Comparison of ENCODE assay signal across 8 cellular contexts in genomic region chr3:18389108-18389733, GRCh38. TPM values are rescaled to one million over a fixed set of nuclear protein-coding genes. Genes with fewer than 3 reads are reported as not detected.
DNase-seq lines count a peak whose midpoint lies in the region; ATAC-seq, FAIRE-seq and TF ChIP-seq lines count a peak whose summit lies in the region.

No MANE protein-coding gene starts in this region.

- H3K4me1 ChIP-seq in K562 (replicated peaks in 1 of 2; ENCODE audit: control insufficient read depth in 2 of 2, insufficient read depth in 2 of 2, low read length in 2 of 2) (no peaks in the 10 kb centered on the region), mesenchymal stem cell (ENCODE audit: control insufficient read depth, insufficient read depth, low read depth, low read length) (no peaks in the 10 kb centered on the region)

- H3K79me1 ChIP-seq in mesenchymal stem cell (replicated peaks; ENCODE audit: low read length, poor library complexity, severe bottlenecking) = no peaks in the 10 kb centered on the region

- DNase-seq in stimulated activated CD4-positive, alpha-beta T cell treated with anti-CD3 and anti-CD28 coated beads, Interleukin-4, amount 100 ng/mL, for 24 hours = peak; percentile 36
- DNase-seq in stimulated activated CD4-positive, alpha-beta T cell treated with anti-CD3 and anti-CD28 coated beads, Interleukin-4, amount 100 ng/mL, for 1 hour = no peak
- peak; percentile 10 for DNase-seq in NCI-H1417 treated with DMSO at 0.1 percent for 48 hours (lab: John Stamatoyannopoulos, UW)
- DNase-seq in K562 (ENCODE audit: extremely low read depth in 1 of 4, low spot score in 3 of 4) = peak in 2 of 4 experiments; percentile 16 to 37
- DNase-seq in mesenchymal stem cell = peak; percentile 43
- no peak for DNase-seq in iPS-NIHi11 (ENCODE audit: low spot score)
- DNase-seq in SIG-M5 treated with dmso at 0.1 percent for 504 hours (lab: John Stamatoyannopoulos, UW; ENCODE audit: unreplicated experiment) = no peak

- H3K23ac ChIP-seq in mesenchymal stem cell (ENCODE audit: low read length in 2 of 2) = no peak overlapping the region

- H3K4me3 ChIP-seq in K562 (no peak overlapping the region), mesenchymal stem cell (ENCODE audit: insufficient read depth in 1 of 2, low read depth in 1 of 2, low read length in 2 of 2) (no peak overlapping the region)

- POLR2A ChIA-PET in K562 (lab: Yijun Ruan, JAX) = interaction anchor here (1.1 kb wide), 1 partner anchor 9 kb away, joined by 3 read pairs; no protein-coding TSS in a partner anchor

- H3K9me3 ChIP-seq in K562 (replicated peaks; ENCODE audit: control insufficient read depth, insufficient read depth, low read depth, low read length) (no peaks in the 10 kb centered on the region), mesenchymal stem cell (ENCODE audit: control insufficient read depth, low read length) (no peaks in the 10 kb centered on the region)

- no peak for TF ChIP-seq EP300 in K562 (IDR thresholded peaks at IDR 0.05; ENCODE audit: low read length)

- no peak overlapping the region for H3K14ac ChIP-seq in mesenchymal stem cell (ENCODE audit: low read length in 2 of 2)

- no peak overlapping the region for H2AFZ ChIP-seq in K562 (ENCODE audit: low read depth, low read length)
- H2AFZ ChIP-seq in mesenchymal stem cell (ENCODE audit: low read depth, low read length) = no peak overlapping the region

- H3K9me1 ChIP-seq in K562 (ENCODE audit: control insufficient read depth, insufficient read depth, low read length) = no peaks in the 10 kb centered on the region

- H3K18ac ChIP-seq in mesenchymal stem cell (ENCODE audit: low read depth in 1 of 2, low read length in 2 of 2) = no peak overlapping the region

- no peak overlapping the region for H2BK120ac ChIP-seq in mesenchymal stem cell (ENCODE audit: low read depth, low read length)

- no peak for ATAC-seq in K562
- no peak for ATAC-seq in HG02571 (IDR thresholded peaks at IDR 0.05; ENCODE audit: unreplicated experiment)

- H3K27ac ChIP-seq in K562 (ENCODE audit: extremely low read depth, low read depth, low read length) (no peak overlapping the region), mesenchymal stem cell (ENCODE audit: low read length, poor library complexity, severe bottlenecking) (no peak overlapping the region)

- TF ChIP-seq RAD21 in K562 (CRISPR knock-in tag; conservative IDR thresholded peaks at IDR 0.05 in 1 of 2, IDR thresholded peaks at IDR 0.05 in 1 of 2) = peak; percentile 47 to 64

- intact Hi-C loops in K562 (cut with micrococcal nuclease) = loop anchor here (1.0 to 5.0 kb wide), 2 partner anchors 495 to 1137 kb away; no protein-coding TSS in a partner anchor

- H3K4me2 ChIP-seq in K562 (ENCODE audit: insufficient read depth, low read length) (no peak overlapping the region), mesenchymal stem cell (ENCODE audit: low read length, poor library complexity, severe bottlenecking) (no peak overlapping the region)

- no peak overlapping the region for H2AK5ac ChIP-seq in mesenchymal stem cell (ENCODE audit: low read length, severe bottlenecking)

- TF ChIP-seq CTCF in K562 (IDR thresholded peaks at IDR 0.05 in 2 of 3, conservative IDR thresholded peaks at IDR 0.05 in 1 of 3; ENCODE audit: insufficient read depth in 2 of 3, low read depth in 1 of 3, low read length in 3 of 3) = peak; percentile 13 to 59 (median 42); a peak in 5 of 6 replicates

- no peak for FAIRE-seq in K562 (lab: Jason Lieb, UNC)

- no peak overlapping the region for H2BK12ac ChIP-seq in mesenchymal stem cell (ENCODE audit: low read length in 2 of 2)

- H3K36me3 ChIP-seq in K562 (ENCODE audit: control insufficient read depth, insufficient read depth, low read length) (no peaks in the 10 kb centered on the region), mesenchymal stem cell (ENCODE audit: control insufficient read depth in 1 of 2, insufficient read depth in 2 of 2, low read depth in 1 of 2, low read length in 2 of 2) (peaks cover 0 to 11% of the 10 kb centered on the region in 2 experiments)

- no peaks in the 10 kb centered on the region for H3K79me2 ChIP-seq in K562 (ENCODE audit: control insufficient read depth, insufficient read depth, low read length)

- no peak overlapping the region for H2BK5ac ChIP-seq in mesenchymal stem cell (ENCODE audit: low read depth, low read length, poor library complexity, severe bottlenecking)

- BruUV-seq in K562 (replicated peaks; lab: Mats Ljungman, UMichigan) = no TSS peak

- H2BK15ac ChIP-seq in mesenchymal stem cell (ENCODE audit: low read depth, poor library complexity, severe bottlenecking) = no peak overlapping the region

- H3K27me3 ChIP-seq in K562 (ENCODE audit: control insufficient read depth in 2 of 2, insufficient read depth in 2 of 2, low read length in 2 of 2) (no peaks in the 10 kb centered on the region), mesenchymal stem cell (ENCODE audit: control insufficient read depth in 1 of 2, insufficient read depth in 1 of 2, low read length in 2 of 2) (no peaks in the 10 kb centered on the region)

- no peak overlapping the region for H4K8ac ChIP-seq in mesenchymal stem cell (ENCODE audit: low read length)

- no peaks in the 10 kb centered on the region for H4K20me1 ChIP-seq in K562 (replicated peaks; ENCODE audit: control insufficient read depth, insufficient read depth, low read length)

- CTCF ChIA-PET in K562 (lab: Yijun Ruan, JAX; ENCODE audit: low intra/inter-chr PET ratio) = interaction anchor here (0.6 to 1.6 kb wide), 3 partner anchors 519 to 1130 kb away, joined by 3 to 8 read pairs (median 5); no protein-coding TSS in a partner anchor

- WGBS in K562 (ENCODE audit: insufficient coverage, low coverage, missing lambda C conversion rate) = 2% methylated on average over 2 of the region's 2 CpGs
- 0% methylated on average over 1 of the region's 2 CpGs for WGBS in mesenchymal stem cell

- in situ Hi-C loops in K562 (cut with MboI) = no loop called here

- H4K91ac ChIP-seq in mesenchymal stem cell (ENCODE audit: low read length) = no peak overlapping the region

- TF ChIP-seq POLR2A in K562 (conservative IDR thresholded peaks at IDR 0.05) = no peak

- H3K4ac ChIP-seq in mesenchymal stem cell (ENCODE audit: low read depth in 1 of 2, low read length in 2 of 2) = no peak overlapping the region

- H3K9ac ChIP-seq in K562 (ENCODE audit: insufficient read depth in 1 of 2, low read depth in 2 of 2, low read length in 2 of 2) = no peak overlapping the region
- no peak overlapping the region for H3K9ac ChIP-seq in mesenchymal stem cell (ENCODE audit: low read length)

TF ChIP-seq in K562, 482 proteins besides CTCF, POLR2A, EP300 and RAD21:
- TF ChIP-seq ZNF609 (CRISPR knock-in tag; IDR thresholded peaks at IDR 0.05; ENCODE audit: borderline replicate concordance) (no peak), ZNF384 (IDR thresholded peaks at IDR 0.05; ENCODE audit: low read depth, low read length) (peak; percentile 96)

RNA-seq across cellular contexts. Expression of gene SATB1, which starts 35.9 kb away (rescaled TPM):
- 2.3 and 2.6 TPM in 2 replicates for total RNA-seq in K562 (2011; cell fraction: chromatin; rRNA removed; ENCODE audit: low replicate concordance)
- total RNA-seq in K562 (2011; cell fraction: nucleolus; rRNA removed) = 0.17 and 0.26 TPM in 2 replicates
- total RNA-seq in K562 (2011; cell fraction: nucleoplasm; rRNA removed) = 1.2 and 1.5 TPM in 2 replicates
- total RNA-seq in K562 (2014; rRNA removed) (0.09 and 0.29 TPM in 2 replicates), K562 (2014; rRNA removed; fragmentation: Illumina TruSeq; extraction: Trizol) (0.03 and 0.40 TPM in 2 replicates), K562 (2015; rRNA removed; fragmentation: Illumina TruSeq; extraction: Trizol) (0.11 and 0.22 TPM in 2 replicates), K562 (2021) (0.67 and 0.75 TPM in 2 replicates)
- polyA plus RNA-seq in K562 (2011; rRNA removed) (0.66 and 2.5 TPM in 2 replicates), K562 (2014; fragmentation: Illumina TruSeq; extraction: Trizol) (0.09 TPM in 1 of 2 replicates, not detected in the other), K562 (2014; fragmentation: Nextera tagmentation; extraction: Ambion mirVana) (under 1 TPM; 0.03 to 0.08 TPM), K562 (2014; rRNA removed) (0.09 TPM in 1 of 2 replicates, not detected in the other)
- 0.07 and 1.2 TPM in 2 replicates for polyA plus RNA-seq in K562 (2011; cell fraction: cytosol; rRNA removed)
- polyA plus RNA-seq in K562 (2011; cell fraction: nucleus; rRNA removed) = 0.70 and 2.0 TPM in 2 replicates
- polyA plus RNA-seq in K562 (2012) = 0.08 and 0.09 TPM in 2 replicates
- 1.3 and 5.1 TPM in 2 replicates for polyA minus RNA-seq in K562 (2011; rRNA and poly(A)+ RNA removed)
- polyA minus RNA-seq in K562 (2011; cell fraction: cytosol; rRNA and poly(A)+ RNA removed) = 1.6 TPM in 1 of 2 replicates, not detected in the other
- polyA minus RNA-seq in K562 (2011; cell fraction: nucleus; rRNA and poly(A)+ RNA removed) = 2.1 and 5.0 TPM in 2 replicates
- polyA plus RNA-seq in mesenchymal stem cell (2013, experiment 1 of 2) = 6.3 TPM
- polyA plus RNA-seq in mesenchymal stem cell (2013, experiment 2 of 2) = 6.4 TPM

Comparison
In these comparisons a context has a peak if more than half of its experiments do, and no peak if none do; other contexts are left out.
1. DNase-seq: peak in stimulated activated CD4-positive, alpha-beta T cell treated with anti-CD3 and anti-CD28 coated beads, Interleukin-4, amount 100 ng/mL, for 24 hours (single experiment), NCI-H1417 treated with DMSO at 0.1 percent for 48 hours (single experiment) and mesenchymal stem cell (single experiment); none in stimulated activated CD4-positive, alpha-beta T cell treated with anti-CD3 and anti-CD28 coated beads, Interleukin-4, amount 100 ng/mL, for 1 hour (single experiment), iPS-NIHi11 (single experiment) and SIG-M5 treated with dmso at 0.1 percent for 504 hours (single experiment).